In genomic region chr7:143490719-143491306, GRCh38 we compare ENCODE assay signal across 8 cellular contexts. TPM values are rescaled to one million over a fixed set of nuclear protein-coding genes. Genes with fewer than 3 reads are reported as not detected.
A peak's percentile ranks its signal among the peaks of the same experiment; 100 is the strongest.
DNase-seq lines count a peak whose midpoint lies in the region; ATAC-seq and TF ChIP-seq lines count a peak whose summit lies in the region.

No MANE protein-coding gene starts in this region.

- no peak overlapping the region for H3K27ac ChIP-seq in right atrium auricular region
- no peak overlapping the region for H3K27ac ChIP-seq in SJCRH30
- H3K27ac ChIP-seq in foreskin keratinocyte = peak overlapping the region; percentile 7
- H3K27ac ChIP-seq in transverse colon = no peak overlapping the region

- in situ Hi-C loops in transverse colon (cut with MboI; ENCODE audit: low pct_ligation_motif_present in 1 of 4, low pct_unique_long_range_greater_than_20kb in 1 of 4, low sequenced_read_pairs in 3 of 4) = loop anchor here in 1 of 4 donors (10.0 kb wide), 1 partner anchor 256 kb away; no protein-coding TSS in a partner anchor

- intact Hi-C loops in Right ventricle myocardium inferior (cut with DNase I) = no loop called here
- intact Hi-C loops in transverse colon (cut with DNase I; ENCODE audit: low total_unique reads) = no loop called here

- no peak for DNase-seq in Right ventricle myocardium inferior (ENCODE audit: missing footprints)
- DNase-seq in right atrium auricular region (ENCODE audit: low spot score) = no peak
- DNase-seq in SJCRH30 = peak; percentile 46 to 70
- DNase-seq in foreskin keratinocyte = no peak
- no peak for DNase-seq in transverse colon
- no peak for DNase-seq in superior temporal gyrus (ENCODE audit: extremely low spot score)

- no peak overlapping the region for H3K4me3 ChIP-seq in right atrium auricular region
- H3K4me3 ChIP-seq in SJCRH30 = no peak overlapping the region
- no peak overlapping the region for H3K4me3 ChIP-seq in transverse colon

- ATAC-seq in Right ventricle myocardium inferior = peak; percentile 37
- peak; percentile 14 for ATAC-seq in foreskin keratinocyte
- no peak for ATAC-seq in GM19397 (IDR thresholded peaks at IDR 0.05; ENCODE audit: unreplicated experiment)
- no peak for ATAC-seq in GM21786 (IDR thresholded peaks at IDR 0.05; ENCODE audit: unreplicated experiment)

- H3K9me3 ChIP-seq in right atrium auricular region = no peaks in the 10 kb centered on the region
- no peaks in the 10 kb centered on the region for H3K9me3 ChIP-seq in SJCRH30 (replicated peaks)
- H3K9me3 ChIP-seq in transverse colon = no peaks in the 10 kb centered on the region

- TF ChIP-seq EP300 in transverse colon (IDR thresholded peaks at IDR 0.05; ENCODE audit: low read depth) = no peak

- WGBS in transverse colon (ENCODE audit: low coverage in 1 of 2), 2 donors = 100% methylated on average over 1 of the region's 1 CpG; no CpG with 5 or more reads in 1 of the 2 donors

- no peaks in the 10 kb centered on the region for H3K27me3 ChIP-seq in right atrium auricular region
- H3K27me3 ChIP-seq in SJCRH30 = peaks cover 3% of the 10 kb centered on the region; the same call in 1 of the 2 replicates
- H3K27me3 ChIP-seq in foreskin keratinocyte = no peaks in the 10 kb centered on the region
- no peaks in the 10 kb centered on the region for H3K27me3 ChIP-seq in transverse colon

- TF ChIP-seq CTCF in right atrium auricular region (IDR thresholded peaks at IDR 0.05) (peak in 1 of 2 donors; percentile 67), foreskin keratinocyte (conservative IDR thresholded peaks at IDR 0.05) (peak; percentile 60), transverse colon (IDR thresholded peaks at IDR 0.05) (peak; percentile 25 to 47 (median 44))

- H3K4me1 ChIP-seq in right atrium auricular region (peaks cover 0 to 12% of the 10 kb centered on the region in 2 donors), SJCRH30 (no peaks in the 10 kb centered on the region; the same call in 1 of the 2 replicates), foreskin keratinocyte (peaks cover 22% of the 10 kb centered on the region), transverse colon (peaks cover 0 to 16% (median 2%) of the 10 kb centered on the region in 4 donors)

- H3K36me3 ChIP-seq in right atrium auricular region (no peaks in the 10 kb centered on the region), SJCRH30 (no peaks in the 10 kb centered on the region), transverse colon (no peaks in the 10 kb centered on the region)

- no peak for TF ChIP-seq POLR2A in transverse colon (IDR thresholded peaks at IDR 0.05)

RNA-seq across cellular contexts. Expression of gene TAS2R41, which starts 13.1 kb away (rescaled TPM):
- total RNA-seq in Right ventricle myocardium inferior (not detected), right atrium auricular region (not detected), foreskin keratinocyte (not detected in 2 replicates), transverse colon (not detected)
- total RNA-seq in SJCRH30 (2014; rRNA removed; shearing (Covaris generic)) = not detected in 2 replicates
- not detected in 2 replicates for polyA plus RNA-seq in foreskin keratinocyte

RNA-seq across cellular contexts. Expression of gene TAS2R60, which starts 47.6 kb away (rescaled TPM):
- total RNA-seq in Right ventricle myocardium inferior = not detected
- total RNA-seq in right atrium auricular region = not detected
- not detected in 2 replicates for total RNA-seq in SJCRH30 (2014; rRNA removed; shearing (Covaris generic))
- not detected in 2 replicates for total RNA-seq in foreskin keratinocyte
- not detected in 2 replicates for polyA plus RNA-seq in foreskin keratinocyte
- not detected for total RNA-seq in transverse colon

Comparison
In these comparisons a context has a peak if more than half of its experiments do, and no peak if none do; other contexts are left out.
1. ATAC-seq: peak in Right ventricle myocardium inferior (single experiment) and foreskin keratinocyte (single experiment); none in GM19397 (single experiment) and GM21786 (single experiment).
2. DNase-seq: peak in SJCRH30 (2 of 2); none in Right ventricle myocardium inferior (single experiment), right atrium auricular region (single experiment), foreskin keratinocyte (0 of 2), transverse colon (single experiment) and superior temporal gyrus (single experiment).